Comparison of ENCODE assay signal across 30 cellular contexts in the genomic region with DNA sequence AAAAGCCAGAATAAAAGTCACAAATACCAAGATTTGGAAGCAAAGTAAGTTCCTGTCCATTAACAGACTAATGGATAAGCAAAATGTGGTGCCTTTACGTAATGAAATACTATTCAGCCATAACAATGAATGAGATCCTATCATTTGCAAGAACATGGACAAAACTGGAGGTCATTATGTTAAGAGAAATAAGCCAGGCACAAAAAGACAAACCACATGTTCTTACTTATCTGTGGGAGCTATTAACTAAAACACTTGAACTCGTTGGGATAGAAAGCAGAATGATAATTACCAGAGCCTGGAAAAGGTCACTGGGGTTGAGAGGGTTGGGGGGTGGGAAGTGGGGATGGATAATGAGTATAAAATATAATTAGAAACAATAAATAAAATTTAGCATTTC.
"Had no signal": no experiment of that assay in that cellular context is flagged by ENCODE, and none has a peak within 500 bp of the region (broad histone marks: within the 10 kb centered on the region; RNA-seq: fewer than 3 reads in every experiment).

No MANE protein-coding gene starts in this region.

- H3K36me3 Mint-ChIP-seq: activated naive CD4-positive, alpha-beta T cell treated with anti-CD3 and anti-CD28 coated beads, Interleukin-2, amount 10 ng/mL, durations not matched to agents 7 days and 5 days; activated naive CD8-positive, alpha-beta T cell treated with anti-CD3 and anti-CD28 coated beads for 36 hours had no signal

- H3K9ac ChIP-seq: KMS-11 had no signal

- H3K27ac Mint-ChIP-seq: activated CD4-positive, alpha-beta memory T cell treated with anti-CD3 and anti-CD28 coated beads, Interleukin-2, amount 10 ng/mL, durations not matched to agents 7 days and 5 days; activated CD4-positive, alpha-beta T cell treated with anti-CD3 and anti-CD28 coated beads for 36 hours; activated naive CD4-positive, alpha-beta T cell treated with anti-CD3 and anti-CD28 coated beads, Interleukin-2, amount 10 ng/mL, durations not matched to agents 7 days and 5 days; activated naive CD8-positive, alpha-beta T cell treated with anti-CD3 and anti-CD28 coated beads for 36 hours; activated T-helper 17 cell treated with anti-CD3 and anti-CD28 coated beads, Interleukin-2, amount 50 U/mL, for 72 hours had no signal

- H3K4me3 Mint-ChIP-seq: activated CD4-positive, alpha-beta memory T cell treated with anti-CD3 and anti-CD28 coated beads, Interleukin-2, amount 10 ng/mL, durations not matched to agents 7 days and 5 days; activated CD4-positive, alpha-beta T cell treated with anti-CD3 and anti-CD28 coated beads for 36 hours; activated naive CD4-positive, alpha-beta T cell treated with anti-CD3 and anti-CD28 coated beads, Interleukin-2, amount 10 ng/mL, durations not matched to agents 7 days and 5 days; activated naive CD8-positive, alpha-beta T cell treated with anti-CD3 and anti-CD28 coated beads for 36 hours; activated T-helper 17 cell treated with anti-CD3 and anti-CD28 coated beads, Interleukin-2, amount 50 U/mL, for 72 hours had no signal

- H3K4me1 ChIP-seq: adrenal gland, breast epithelium, Peyer's patch, SJSA1 had no signal

- H3K27me3 Mint-ChIP-seq: activated CD4-positive, alpha-beta memory T cell treated with anti-CD3 and anti-CD28 coated beads, Interleukin-2, amount 10 ng/mL, durations not matched to agents 7 days and 5 days; activated CD4-positive, alpha-beta T cell treated with anti-CD3 and anti-CD28 coated beads for 36 hours; activated naive CD4-positive, alpha-beta T cell treated with anti-CD3 and anti-CD28 coated beads, Interleukin-2, amount 10 ng/mL, durations not matched to agents 7 days and 5 days; activated naive CD8-positive, alpha-beta T cell treated with anti-CD3 and anti-CD28 coated beads for 36 hours; activated T-helper 17 cell treated with anti-CD3 and anti-CD28 coated beads, Interleukin-2, amount 50 U/mL, for 72 hours had no signal

- H3K4me2 ChIP-seq: KMS-11 had no signal

- H3K9me3 ChIP-seq: adrenal gland, breast epithelium, Peyer's patch, SJSA1 had no signal

- H3K27me3 ChIP-seq: adrenal gland, breast epithelium, Peyer's patch, SJSA1 had no signal

- H3K36me3 ChIP-seq: adrenal gland, breast epithelium, Peyer's patch, SJSA1 had no signal

- H3K27ac ChIP-seq: adrenal gland, breast epithelium, KMS-11, Peyer's patch, RWPE1, SJSA1, VCaP had no signal

- DNase-seq: activated CD4-positive, alpha-beta memory T cell treated with anti-CD3 and anti-CD28 coated beads, Interleukin-2, amount 10 ng/mL, durations not matched to agents 7 days and 5 days; activated CD4-positive, alpha-beta T cell treated with anti-CD3 and anti-CD28 coated beads for 36 hours; activated CD4-positive, alpha-beta T cell treated with anti-CD3 and anti-CD28 coated beads, Interleukin-2, amount 50 U/mL, for 1 hour; activated gamma-delta T cell; activated naive CD4-positive, alpha-beta T cell treated with anti-CD3 and anti-CD28 coated beads, Interleukin-2, amount 10 ng/mL, durations not matched to agents 7 days and 5 days; activated naive CD8-positive, alpha-beta T cell treated with anti-CD3 and anti-CD28 coated beads for 36 hours; activated T-cell treated with anti-CD3 and anti-CD28 coated beads for 4 hours; activated T-cell treated with anti-CD3 and anti-CD28 coated beads, Interleukin-2, amount 50 U/mL, for 48 hours; adrenal gland; aorta; central memory CD4-positive, alpha-beta T cell; NCI-H1092; NCI-H1436; NCI-H1694 treated with DMSO at 0.1 percent for 48 hours; NCI-H2029 treated with DMSO at 0.1 percent for 48 hours; NCI-H2171; NCI-H2227 treated with DMSO at 0.1 percent for 48 hours; NCI-H446 treated with DMSO at 0.1 percent for 48 hours; NCI-H526; NCI-H82; OCI-M1; Peyer's patch; SHP77; T-helper 1 cell had no signal

- H3K4me1 Mint-ChIP-seq: activated CD4-positive, alpha-beta memory T cell treated with anti-CD3 and anti-CD28 coated beads, Interleukin-2, amount 10 ng/mL, durations not matched to agents 7 days and 5 days; activated CD4-positive, alpha-beta T cell treated with anti-CD3 and anti-CD28 coated beads for 36 hours; activated naive CD4-positive, alpha-beta T cell treated with anti-CD3 and anti-CD28 coated beads, Interleukin-2, amount 10 ng/mL, durations not matched to agents 7 days and 5 days; activated naive CD8-positive, alpha-beta T cell treated with anti-CD3 and anti-CD28 coated beads for 36 hours; activated T-helper 17 cell treated with anti-CD3 and anti-CD28 coated beads, Interleukin-2, amount 50 U/mL, for 72 hours had no signal

- H3K4me3 ChIP-seq: adrenal gland, breast epithelium, Peyer's patch, SJSA1 had no signal

- ATAC-seq: activated CD4-positive, alpha-beta T cell treated with anti-CD3 and anti-CD28 coated beads for 36 hours; activated T-helper 17 cell treated with anti-CD3 and anti-CD28 coated beads, Interleukin-2, amount 50 U/mL, for 72 hours had no signal
